18 cellular contexts compared by ENCODE assay signal in the genomic region with DNA sequence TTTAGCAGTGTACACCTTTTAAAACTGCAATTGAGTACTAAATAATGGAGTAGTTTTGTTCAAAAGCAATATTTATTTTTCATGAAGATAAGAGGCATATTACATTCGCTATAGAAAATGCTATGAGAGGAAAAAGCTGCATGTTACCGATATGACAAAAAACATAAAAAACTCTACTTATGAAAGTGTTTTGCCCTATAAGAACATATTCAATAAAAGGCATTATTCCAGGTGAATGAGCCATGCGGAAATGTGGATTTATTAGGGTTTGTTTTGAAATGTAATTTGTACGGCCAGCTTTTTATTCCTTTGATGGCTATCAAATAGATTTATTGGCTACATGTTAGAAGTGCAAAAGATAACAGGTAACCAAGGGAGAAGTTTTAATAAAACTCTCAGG.
"Had no signal": no experiment of that assay in that cellular context is flagged by ENCODE, and none has a peak within 500 bp of the region (broad histone marks: within the 10 kb centered on the region; RNA-seq: fewer than 3 reads in every experiment).

No MANE protein-coding gene starts in this region.

- H3K4me3 Mint-ChIP-seq: activated naive CD4-positive, alpha-beta T cell treated with anti-CD3 and anti-CD28 coated beads, Interleukin-2, amount 10 ng/mL, durations not matched to agents 7 days and 5 days; nephron; stimulated activated naive CD8-positive, alpha-beta T cell treated with anti-CD3 and anti-CD28 coated beads, Interleukin-15, Interleukin-2, amounts not matched to agents 100 ng/mL and 50 ng/mL, for 24 hours had no signal

- H3K4me1 ChIP-seq: ascending aorta, breast epithelium, right atrium auricular region, suprapubic skin had no signal

- H3K27ac Mint-ChIP-seq: activated naive CD4-positive, alpha-beta T cell treated with anti-CD3 and anti-CD28 coated beads, Interleukin-2, amount 10 ng/mL, durations not matched to agents 7 days and 5 days; progenitor cell of endocrine pancreas; stimulated activated naive CD8-positive, alpha-beta T cell treated with anti-CD3 and anti-CD28 coated beads, Interleukin-15, Interleukin-2, amounts not matched to agents 100 ng/mL and 50 ng/mL, for 24 hours had no signal

- FAIRE-seq: endometrium had no signal

- H3K27me3 Mint-ChIP-seq: activated naive CD4-positive, alpha-beta T cell treated with anti-CD3 and anti-CD28 coated beads, Interleukin-2, amount 10 ng/mL, durations not matched to agents 7 days and 5 days; progenitor cell of endocrine pancreas had no signal

- H3K9me3 ChIP-seq: breast epithelium, suprapubic skin had no signal

- ATAC-seq: esophagus mucosa had no signal

- H3K27me3 ChIP-seq: ascending aorta, breast epithelium, right atrium auricular region, suprapubic skin had no signal

- H3K4me1 Mint-ChIP-seq: activated naive CD4-positive, alpha-beta T cell treated with anti-CD3 and anti-CD28 coated beads, Interleukin-2, amount 10 ng/mL, durations not matched to agents 7 days and 5 days had no signal

- H3K27ac ChIP-seq: right atrium auricular region, suprapubic skin, VCaP had no signal

- DNase-seq: activated CD4-positive, alpha-beta T cell treated with anti-CD3 and anti-CD28 coated beads, Interleukin-2, amount 50 U/mL, for 48 hours; activated naive CD4-positive, alpha-beta T cell treated with anti-CD3 and anti-CD28 coated beads, Interleukin-2, amount 10 ng/mL, durations not matched to agents 7 days and 5 days; hippocampal formation; mesendoderm; occipital lobe; stimulated activated CD4-positive, alpha-beta T cell treated with anti-CD3 and anti-CD28 coated beads, Interleukin-15, amount 100 ng/mL, for 24 hours; stimulated activated CD4-positive, alpha-beta T cell treated with anti-CD3 and anti-CD28 coated beads, Interleukin-4, amount 100 ng/mL, for 24 hours; stimulated activated CD8-positive, alpha-beta memory T cell treated with anti-CD3 and anti-CD28 coated beads, Interleukin-4, amount 100 ng/mL, for 48 hours had no signal

- H3K36me3 Mint-ChIP-seq: activated naive CD4-positive, alpha-beta T cell treated with anti-CD3 and anti-CD28 coated beads, Interleukin-2, amount 10 ng/mL, durations not matched to agents 7 days and 5 days had no signal

- H3K9me3 Mint-ChIP-seq: activated naive CD4-positive, alpha-beta T cell treated with anti-CD3 and anti-CD28 coated beads, Interleukin-2, amount 10 ng/mL, durations not matched to agents 7 days and 5 days had no signal

- H3K4me3 ChIP-seq: ascending aorta, breast epithelium, right atrium auricular region, suprapubic skin had no signal

- H3K36me3 ChIP-seq: ascending aorta, breast epithelium, right atrium auricular region, suprapubic skin had no signal
